ENCODE assay signal across 22 cellular contexts in genomic region chr6:74764486-74764885, GRCh38.
"Had no signal": no experiment of that assay in that cellular context is flagged by ENCODE, and none has a peak within 500 bp of the region (broad histone marks: within the 10 kb centered on the region; RNA-seq: fewer than 3 reads in every experiment).

No MANE protein-coding gene starts in this region.

- H3K4me3 ChIP-seq: breast epithelium, esophagus muscularis mucosa, gastroesophageal sphincter, neural progenitor cell, right lobe of liver, vagina had no signal

- H3K9me3 ChIP-seq: breast epithelium, esophagus muscularis mucosa, gastroesophageal sphincter, right lobe of liver, vagina had no signal

- H3K4me2 ChIP-seq: neural progenitor cell had no signal

- H2AFZ ChIP-seq: neural progenitor cell had no signal

- H3K36me3 ChIP-seq: breast epithelium, esophagus muscularis mucosa, gastroesophageal sphincter, neural progenitor cell, right lobe of liver, vagina had no signal

- DNase-seq: activated CD4-positive, alpha-beta memory T cell treated with anti-CD3 and anti-CD28 coated beads for 36 hours; activated CD4-positive, alpha-beta T cell treated with anti-CD3 and anti-CD28 coated beads, Interleukin-2, amount 10 ng/mL, durations not matched to agents 24 days and 14 days; activated CD4-positive, CD25-positive, alpha-beta regulatory T cell treated with anti-CD3 and anti-CD28 coated beads, Interleukin-2, amount 50 U/mL, for 72 hours; activated CD8-positive, alpha-beta memory T cell treated with anti-CD3 and anti-CD28 coated beads, Interleukin-2, amount 50 U/mL, for 4 hours; activated gamma-delta T cell; activated naive CD4-positive, alpha-beta T cell treated with anti-CD3 and anti-CD28 coated beads, Interleukin-2, amount 50 U/mL, for 16 hours; activated T-cell treated with anti-CD3 and anti-CD28 coated beads, Interleukin-2, amount 50 U/mL, for 1 hour; amygdala; endodermal cell; hippocampal formation; mesendoderm; natural killer cell; right lobe of liver; small intestine; stimulated activated CD4-positive, alpha-beta T cell treated with anti-CD3 and anti-CD28 coated beads, Interleukin-4, amount 100 ng/mL, for 24 hours; substantia nigra; T-helper 2 cell had no signal

- H3K4me1 ChIP-seq: breast epithelium, esophagus muscularis mucosa, neural progenitor cell, right lobe of liver, vagina had no signal

- H3K27ac ChIP-seq: breast epithelium, esophagus muscularis mucosa, gastroesophageal sphincter, neural progenitor cell, right lobe of liver, vagina had no signal

- H3K27me3 ChIP-seq: breast epithelium, esophagus muscularis mucosa, gastroesophageal sphincter, neural progenitor cell, right lobe of liver, vagina had no signal
